4 cellular contexts compared by ENCODE assay signal in the genomic region with DNA sequence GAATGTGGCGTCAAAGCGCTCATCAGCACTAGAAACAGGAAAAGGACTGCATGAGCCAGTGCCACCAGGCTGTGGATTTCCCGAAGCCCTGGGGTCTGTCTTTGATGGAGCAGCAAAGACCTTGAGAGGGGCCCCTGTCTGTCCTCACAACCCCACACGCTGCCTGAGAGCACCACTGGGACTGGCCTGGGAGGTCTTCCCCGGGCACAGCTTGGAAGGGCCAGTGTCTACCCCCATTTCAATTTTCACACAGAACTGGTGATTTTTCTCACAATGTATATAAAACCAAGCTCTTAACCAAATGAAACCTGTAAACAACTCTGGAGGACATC. TPM values are rescaled to one million over a fixed set of nuclear protein-coding genes. Genes with fewer than 3 reads are reported as not detected.
"Had no signal": no experiment of that assay in that cellular context is flagged by ENCODE, and none has a peak within 500 bp of the region (broad histone marks: within the 10 kb centered on the region; RNA-seq: fewer than 3 reads in every experiment).

No MANE protein-coding gene starts in this region.

RNA-seq across cellular contexts. Expression of gene CHRFAM7A, which starts 16.3 kb away (rescaled TPM):
- total RNA-seq: HT-29, K562 had no signal
- polyA plus RNA-seq: IgD-negative memory B cell, IMR-90 had no signal

RNA-seq across cellular contexts. Expression of gene GOLGA8R, which starts 37.0 kb away (rescaled TPM):
- total RNA-seq: HT-29 had no signal
